8 cellular contexts compared by ENCODE assay signal in the genomic region with DNA sequence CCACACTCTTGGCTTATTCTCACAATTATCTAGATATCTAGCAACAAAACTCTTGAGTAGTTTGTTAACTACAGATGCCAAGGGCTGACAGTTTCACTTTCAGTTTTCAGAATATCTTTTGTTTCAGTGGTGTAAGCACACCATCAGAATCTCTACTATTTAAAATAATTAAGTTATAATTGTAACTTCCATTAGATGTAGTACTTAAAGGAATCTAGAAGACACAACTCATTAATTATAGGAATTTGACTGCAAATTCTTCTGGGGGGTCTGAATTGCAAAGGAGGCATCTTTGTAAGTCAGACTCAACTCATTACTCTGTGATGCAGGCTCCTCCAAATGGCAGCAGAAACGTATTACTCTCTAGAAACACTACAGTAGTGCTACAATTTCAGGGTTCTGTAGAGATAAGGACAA. TPM values are rescaled to one million over a fixed set of nuclear protein-coding genes. Genes with fewer than 3 reads are reported as not detected.
DNase-seq lines count a peak whose midpoint lies in the region; ATAC-seq and TF ChIP-seq lines count a peak whose summit lies in the region.

No MANE protein-coding gene starts in this region.

- no peak for TF ChIP-seq POLR2A in sigmoid colon (IDR thresholded peaks at IDR 0.05)

- H2AFZ ChIP-seq in KMS-11 (ENCODE audit: low read depth): peak overlapping the region; percentile 42

- 0 to 4% methylated on average over 1 of the region's 1 CpG for WGBS in sigmoid colon, 2 donors

- H3K27ac Mint-ChIP-seq in activated CD8-positive, alpha-beta T cell treated with anti-CD3 and anti-CD28 coated beads, Interleukin-2, amount 10 ng/mL, durations not matched to agents 7 days and 5 days: peak overlapping the region; percentile 83

- H3K79me2 ChIP-seq in KMS-11 (ENCODE audit: insufficient read depth, low read depth): no peaks in the 10 kb centered on the region

- TF ChIP-seq CTCF in KMS-11 (conservative IDR thresholded peaks at IDR 0.05; ENCODE audit: low read depth, low read length) (no peak), sigmoid colon (IDR thresholded peaks at IDR 0.05) (no peak)

- H4K20me1 ChIP-seq in KMS-11 (ENCODE audit: insufficient read depth): no peaks in the 10 kb centered on the region

- DNase-seq in DMS53 (lab: John Stamatoyannopoulos, UW): peak; percentile 67
- DNase-seq in activated CD8-positive, alpha-beta T cell treated with anti-CD3 and anti-CD28 coated beads, Interleukin-2, amount 10 ng/mL, durations not matched to agents 7 days and 5 days: peak; percentile 52
- no peak for DNase-seq in Right ventricle myocardium superior
- no peak for DNase-seq in sigmoid colon
- no peak for DNase-seq in NCI-H2227 treated with DMSO at 0.1 percent for 48 hours (lab: John Stamatoyannopoulos, UW)
- no peak for DNase-seq in NCI-H2227 (lab: John Stamatoyannopoulos, UW; ENCODE audit: unreplicated experiment)

- peak overlapping the region; percentile 87 for H3K4me2 ChIP-seq in KMS-11

- no peaks in the 10 kb centered on the region for H3K9me3 Mint-ChIP-seq in activated CD8-positive, alpha-beta T cell treated with anti-CD3 and anti-CD28 coated beads, Interleukin-2, amount 10 ng/mL, durations not matched to agents 7 days and 5 days (ENCODE audit: insufficient read depth)

- CTCF ChIA-PET in activated CD8-positive, alpha-beta T cell treated with anti-CD3 and anti-CD28 coated beads, Interleukin-2, amount 10 ng/mL, durations not matched to agents 7 days and 5 days (lab: Charles Lee): interaction anchor here (0.7 to 1.6 kb wide), 3 partner anchors 9 to 265 kb away, joined by 3 to 5 read pairs (median 3); a partner anchor contains a TSS

- no peaks in the 10 kb centered on the region for H3K36me3 Mint-ChIP-seq in activated CD8-positive, alpha-beta T cell treated with anti-CD3 and anti-CD28 coated beads, Interleukin-2, amount 10 ng/mL, durations not matched to agents 7 days and 5 days (ENCODE audit: low read depth)

- H3K9ac ChIP-seq in KMS-11: peak overlapping the region; percentile 10; the same call in 1 of the 2 replicates

- no peak for TF ChIP-seq EP300 in sigmoid colon (IDR thresholded peaks at IDR 0.05)

- H3K27me3 ChIP-seq in KMS-11 (ENCODE audit: insufficient read depth, low read depth) (no peaks in the 10 kb centered on the region), sigmoid colon (no peaks in the 10 kb centered on the region)

- H3K36me3 ChIP-seq in KMS-11 (ENCODE audit: insufficient read depth): no peaks in the 10 kb centered on the region
- H3K36me3 ChIP-seq in sigmoid colon: no peaks in the 10 kb centered on the region

- no peak overlapping the region for H3K4me3 ChIP-seq in KMS-11 (IDR thresholded peaks at IDR 0.05; ENCODE audit: insufficient read depth, low read depth, low read length)
- H3K4me3 ChIP-seq in sigmoid colon: peak overlapping the region; percentile 18 to 46 (median 38)

- H3K27ac ChIP-seq in KMS-11 (peak overlapping the region; percentile 54), sigmoid colon (peak overlapping the region; percentile 50 to 70 (median 66))

- peaks cover 78% of the 10 kb centered on the region for H3K4me1 ChIP-seq in KMS-11 (ENCODE audit: low read depth, poor library complexity, severe bottlenecking)
- peaks cover 0 to 46% (median 26%) of the 10 kb centered on the region in 4 donors for H3K4me1 ChIP-seq in sigmoid colon

- peak overlapping the region; percentile 70 for H3K4me3 Mint-ChIP-seq in activated CD8-positive, alpha-beta T cell treated with anti-CD3 and anti-CD28 coated beads, Interleukin-2, amount 10 ng/mL, durations not matched to agents 7 days and 5 days

- POLR2A ChIA-PET in activated CD8-positive, alpha-beta T cell treated with anti-CD3 and anti-CD28 coated beads, Interleukin-2, amount 10 ng/mL, durations not matched to agents 7 days and 5 days (lab: Charles Lee): no interaction called here

- H3K9me3 ChIP-seq in sigmoid colon: no peaks in the 10 kb centered on the region

- intact Hi-C loops in Right ventricle myocardium superior (cut with DNase I) (loop anchor here (10.0 kb wide), 1 partner anchor 168 kb away; no protein-coding TSS in a partner anchor), sigmoid colon (cut with DNase I) (loop anchor here (5.0 kb wide), 3 partner anchors 44 to 441 kb away; a partner anchor contains a TSS)

- peaks cover 43% of the 10 kb centered on the region for H3K4me1 Mint-ChIP-seq in activated CD8-positive, alpha-beta T cell treated with anti-CD3 and anti-CD28 coated beads, Interleukin-2, amount 10 ng/mL, durations not matched to agents 7 days and 5 days (ENCODE audit: low read depth)

- peaks cover 8% of the 10 kb centered on the region for H3K27me3 Mint-ChIP-seq in activated CD8-positive, alpha-beta T cell treated with anti-CD3 and anti-CD28 coated beads, Interleukin-2, amount 10 ng/mL, durations not matched to agents 7 days and 5 days (ENCODE audit: low read depth)

- ATAC-seq in GM19372 (IDR thresholded peaks at IDR 0.05; ENCODE audit: low read depth, unreplicated experiment) (peak; percentile 74), Right ventricle myocardium superior (ENCODE audit: poor library complexity) (peak; percentile 71)
- ATAC-seq in activated CD8-positive, alpha-beta T cell treated with anti-CD3 and anti-CD28 coated beads, Interleukin-2, amount 10 ng/mL, durations not matched to agents 7 days and 5 days: peak; percentile 81

RNA-seq across cellular contexts. Expression of a gene that starts 44.9 kb away (rescaled TPM):
- 10 to 100 TPM; 14.8 to 16.7 TPM for total RNA-seq in activated CD8-positive, alpha-beta T cell treated with anti-CD3 and anti-CD28 coated beads, Interleukin-2, amount 10 ng/mL, durations not matched to agents 7 days and 5 days
- total RNA-seq in Right ventricle myocardium superior (8.8 TPM), sigmoid colon (10 to 100 TPM; 17.4 to 34.6 (median 23.7) TPM)
- polyA plus RNA-seq in sigmoid colon: 1 to 10 TPM; 2.8 to 9.1 (median 4.8) TPM

Comparison
In these comparisons a context has a peak if more than half of its experiments do, and no peak if none do; other contexts are left out.
1. DNase-seq: peak in DMS53 (single experiment) and activated CD8-positive, alpha-beta T cell treated with anti-CD3 and anti-CD28 coated beads, Interleukin-2, amount 10 ng/mL, durations not matched to agents 7 days and 5 days (single experiment); none in Right ventricle myocardium superior (single experiment), sigmoid colon (single experiment), NCI-H2227 treated with DMSO at 0.1 percent for 48 hours (single experiment) and NCI-H2227 (single experiment).
2. Peak in every context shown above with its lines, with median percentiles within 50 percentile points of each other: ATAC-seq.